In the genomic region with DNA sequence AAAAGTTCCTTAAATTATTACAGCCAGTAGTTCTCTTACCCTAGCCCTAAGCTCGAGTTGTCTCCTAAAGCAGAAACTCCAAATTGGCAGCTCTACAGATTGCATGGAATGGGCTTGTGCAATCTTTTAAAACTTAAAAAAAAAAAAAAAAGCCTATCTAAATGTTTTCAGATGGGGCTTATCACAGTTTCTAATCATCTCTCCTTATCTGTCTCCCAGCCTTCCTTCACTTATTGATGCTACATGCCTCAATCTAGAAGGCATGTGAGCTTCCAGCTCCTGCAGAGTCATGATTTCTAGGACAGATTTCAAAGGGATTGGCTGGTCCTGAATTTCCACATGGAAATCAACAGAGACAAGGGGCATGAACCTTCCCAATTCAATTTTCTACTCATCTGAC, we compare ENCODE assay signal across 21 cellular contexts. TPM values are rescaled to one million over a fixed set of nuclear protein-coding genes. Genes with fewer than 3 reads are reported as not detected.
A peak's percentile ranks its signal among the peaks of the same experiment; 100 is the strongest.
DNase-seq lines count a peak whose midpoint lies in the region; ATAC-seq and TF ChIP-seq lines count a peak whose summit lies in the region.
"Had no signal": no experiment of that assay in that cellular context is flagged by ENCODE, and none has a peak within 500 bp of the region (broad histone marks: within the 10 kb centered on the region; RNA-seq: fewer than 3 reads in every experiment).

No MANE protein-coding gene starts in this region.

- no peak for TF ChIP-seq CTCF in AG09309 (IDR thresholded peaks at IDR 0.05; ENCODE audit: control insufficient read depth, insufficient read depth, low read depth, low read length, missing control alignments)
- TF ChIP-seq CTCF in lower lobe of right lung (IDR thresholded peaks at IDR 0.05), result no peak
- TF ChIP-seq CTCF in lower leg skin (IDR thresholded peaks at IDR 0.05), result no peak

- peak in 1 of 2 donors; percentile 49 for ATAC-seq in lower lobe of right lung
- ATAC-seq in HG03108 (IDR thresholded peaks at IDR 0.05; ENCODE audit: unreplicated experiment), result no peak
- ATAC-seq: stimulated activated naive B cell treated with anti-CD40 and anti-IgM and Interleukin-4, amounts not matched to agents 10 μg/mL and 1 μg/mL and 100 μg/mL, for 72 hours had no signal

- 16 to 17% methylated on average over 1 of the region's 1 CpG for WGBS in lower leg skin, 2 donors

- H3K4me1 ChIP-seq in lower lobe of right lung, result peaks cover 14% of the 10 kb centered on the region

- H3K4me3 ChIP-seq in AG09309 (ENCODE audit: control insufficient read depth, low read depth, low read length) (no peak overlapping the region), lower lobe of right lung (no peak overlapping the region), lower leg skin (ENCODE audit: low read depth, poor library complexity, severe bottlenecking) (no peak overlapping the region)
- H3K4me3 ChIP-seq: tibial nerve had no signal

- intact Hi-C loops in lower lobe of right lung (cut with DNase I) (no loop called here), lower leg skin (cut with DNase I; ENCODE audit: low total_unique reads) (no loop called here)

- DNase-seq in AG09309 (ENCODE audit: low read depth) (peak; percentile 31), NCI-H226 (peak; percentile 37), fibroblast of gingiva (ENCODE audit: low read depth) (peak; percentile 63), lower lobe of right lung (no peak), lower leg skin (ENCODE audit: low spot score in 2 of 2) (no peak), cortex of kidney (lab: John Stamatoyannopoulos, UW) (no peak)
- DNase-seq in activated naive CD4-positive, alpha-beta T cell treated with Interleukin-2 at 50 U/mL for 16 hours, result no peak
- DNase-seq: activated CD4-positive, alpha-beta T cell treated with anti-CD3 and anti-CD28 coated beads, Interleukin-2, amount 10 ng/mL, durations not matched to agents 7 days and 5 days; activated CD8-positive, alpha-beta memory T cell treated with anti-CD3 and anti-CD28 coated beads, Interleukin-2, amount 50 U/mL, for 48 hours; activated gamma-delta T cell; CD4-positive, CD25-positive, alpha-beta regulatory T cell; DMS53; mammary epithelial cell; NCI-H187 treated with DMSO at 0.1 percent for 48 hours; NK-92 treated with Interleukin-12 subunit alpha and Interleukin-12 subunit beta, amount 100 ng/mL, for 24 hours; stimulated activated CD4-positive, alpha-beta T cell treated with anti-CD3 and anti-CD28 coated beads, Interleukin-15, amount 100 ng/mL, for 24 hours; stimulated activated naive B cell treated with anti-CD40 and anti-IgM and Interleukin-4, amounts not matched to agents 10 μg/mL and 1 μg/mL and 100 μg/mL, for 72 hours; SW 1271 had no signal

- peak overlapping the region; percentile 42 for H3K27ac ChIP-seq in lower lobe of right lung
- H3K27ac ChIP-seq: HL-60 had no signal

- H3K36me3 ChIP-seq in lower lobe of right lung, result no peaks in the 10 kb centered on the region
- H3K36me3 ChIP-seq: tibial nerve had no signal

- TF ChIP-seq POLR2A in lower leg skin (IDR thresholded peaks at IDR 0.05), result no peak

- no peaks in the 10 kb centered on the region for H3K9me3 ChIP-seq in lower lobe of right lung
- H3K9me3 ChIP-seq: tibial nerve had no signal

- H3K27me3 ChIP-seq in lower lobe of right lung (ENCODE audit: low read depth), result no peaks in the 10 kb centered on the region
- H3K27me3 ChIP-seq: tibial nerve had no signal

RNA-seq across cellular contexts. Expression of a gene that starts 33.1 kb away (rescaled TPM):
- total RNA-seq in lower lobe of right lung (34.1 TPM), lower leg skin (10 to 100 TPM; 38.4 to 57.0 (median 46.0) TPM)

Comparison
In these comparisons a context has a peak if more than half of its experiments do, and no peak if none do; other contexts are left out.
1. DNase-seq: peak in AG09309 (single experiment), NCI-H226 (single experiment) and fibroblast of gingiva (single experiment); none in lower lobe of right lung (single experiment), lower leg skin (0 of 2), cortex of kidney (single experiment) and activated naive CD4-positive, alpha-beta T cell treated with Interleukin-2 at 50 U/mL for 16 hours (single experiment).